Comparison of ENCODE assay signal across 20 cellular contexts in the genomic region with DNA sequence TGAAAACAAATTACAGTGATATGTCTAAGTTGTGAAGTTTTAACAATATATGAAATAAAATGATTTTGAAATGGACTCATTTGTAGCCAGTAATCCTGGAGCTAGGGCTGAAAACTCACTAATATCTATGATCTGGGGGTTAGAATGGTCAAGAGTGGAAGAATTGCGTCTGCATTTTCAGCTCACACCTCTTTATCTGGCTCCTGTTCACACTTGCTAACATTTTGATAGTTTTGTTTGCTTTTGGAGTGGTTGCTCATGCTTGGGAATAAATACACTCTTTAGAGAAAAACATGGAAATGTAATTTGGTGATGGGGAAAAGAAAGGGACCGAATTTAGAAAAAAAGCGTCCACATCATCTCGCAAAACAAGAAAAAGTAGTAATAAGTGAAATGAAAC. TPM values are rescaled to one million over a fixed set of nuclear protein-coding genes. Genes with fewer than 3 reads are reported as not detected.
DNase-seq lines count a peak whose midpoint lies in the region; FAIRE-seq and TF ChIP-seq lines count a peak whose summit lies in the region.
"Had no signal": no experiment of that assay in that cellular context is flagged by ENCODE, and none has a peak within 500 bp of the region (broad histone marks: within the 10 kb centered on the region; RNA-seq: fewer than 3 reads in every experiment).

No MANE protein-coding gene starts in this region.

- CTCF ChIA-PET in Caco-2 (lab: Charles Lee): no interaction called here

- intact Hi-C loops in Caco-2 (cut with micrococcal nuclease; ENCODE audit: unreplicated experiment): no loop called here

- DNase-seq in activated CD8-positive, alpha-beta memory T cell treated with anti-CD3 and anti-CD28 coated beads, Interleukin-2, amount 50 U/mL, for 48 hours: peak; percentile 10
- DNase-seq in activated CD8-positive, alpha-beta memory T cell treated with anti-CD3 and anti-CD28 coated beads, Interleukin-2, amount 50 U/mL, for 4 hours: no peak
- DNase-seq in Caco-2 (no peak), osteocyte (ENCODE audit: extremely low spot score, unreplicated experiment) (no peak), urothelium cell line (ENCODE audit: low spot score) (no peak), hippocampal formation (lab: John Stamatoyannopoulos, UW) (no peak), G401 (ENCODE audit: low spot score) (no peak)
- DNase-seq in activated naive CD8-positive, alpha-beta T cell treated with anti-CD3 and anti-CD28 coated beads for 36 hours: no peak
- DNase-seq: activated CD4-positive, alpha-beta T cell treated with anti-CD3 and anti-CD28 coated beads for 4 hours; amniotic stem cell; DMS153; GDM1; mammary epithelial cell; NCI-H1092; NCI-H187 treated with DMSO at 0.1 percent for 48 hours; NCI-H226; NCI-H774; substantia nigra had no signal

- H3K9me3 Mint-ChIP-seq in Caco-2 (ENCODE audit: unreplicated experiment) (no peaks in the 10 kb centered on the region), osteocyte (ENCODE audit: unreplicated experiment) (no peaks in the 10 kb centered on the region)
- peaks cover 9% of the 10 kb centered on the region for H3K9me3 Mint-ChIP-seq in activated naive CD8-positive, alpha-beta T cell treated with anti-CD3 and anti-CD28 coated beads for 36 hours

- POLR2A ChIA-PET in Caco-2 (lab: Charles Lee): no interaction called here

- BruUV-seq in Caco-2 (replicated peaks; lab: Mats Ljungman, UMichigan): TSS peak; percentile 23

- H3K36me3 ChIP-seq in Caco-2 (ENCODE audit: control insufficient read depth, insufficient read depth, low read length): no peaks in the 10 kb centered on the region

- H3K4me3 Mint-ChIP-seq in Caco-2 (ENCODE audit: unreplicated experiment) (no peak overlapping the region), osteocyte (ENCODE audit: unreplicated experiment) (no peak overlapping the region)
- H3K4me3 Mint-ChIP-seq in activated naive CD8-positive, alpha-beta T cell treated with anti-CD3 and anti-CD28 coated beads for 36 hours: peak overlapping the region; percentile 6

- H3K27ac Mint-ChIP-seq in Caco-2 (ENCODE audit: unreplicated experiment): no peak overlapping the region
- H3K27ac Mint-ChIP-seq in activated naive CD8-positive, alpha-beta T cell treated with anti-CD3 and anti-CD28 coated beads for 36 hours: peak overlapping the region; percentile 95
- H3K27ac Mint-ChIP-seq in osteocyte (ENCODE audit: unreplicated experiment): peak overlapping the region; percentile 29

- H3K9me3 ChIP-seq in Caco-2: no peaks in the 10 kb centered on the region

- H3K36me3 Mint-ChIP-seq in Caco-2 (ENCODE audit: insufficient read depth, unreplicated experiment) (peaks cover 11% of the 10 kb centered on the region), osteocyte (ENCODE audit: unreplicated experiment) (peaks cover 40% of the 10 kb centered on the region)
- peaks cover 72% of the 10 kb centered on the region for H3K36me3 Mint-ChIP-seq in activated naive CD8-positive, alpha-beta T cell treated with anti-CD3 and anti-CD28 coated beads for 36 hours

- in situ Hi-C loops in G401 (cut with HindIII; ENCODE audit: low sequenced_read_pairs): no loop called here

- H3K4me1 ChIP-seq in Caco-2: no peaks in the 10 kb centered on the region

- H3K4me1 Mint-ChIP-seq in Caco-2 (ENCODE audit: low read depth, unreplicated experiment) (no peaks in the 10 kb centered on the region), osteocyte (ENCODE audit: unreplicated experiment) (peaks cover 20% of the 10 kb centered on the region)
- peaks cover 42% of the 10 kb centered on the region for H3K4me1 Mint-ChIP-seq in activated naive CD8-positive, alpha-beta T cell treated with anti-CD3 and anti-CD28 coated beads for 36 hours

- no peak overlapping the region for H3K4me3 ChIP-seq in Caco-2 (ENCODE audit: low read depth, low read length)

- FAIRE-seq in urothelium cell line (lab: Jason Lieb, UNC): no peak
- FAIRE-seq: endometrium, TTC549 had no signal

- TF ChIP-seq CTCF in Caco-2 (IDR thresholded peaks at IDR 0.05; ENCODE audit: insufficient read depth in 1 of 2, low read depth in 1 of 2, low read length in 1 of 2, severe bottlenecking in 1 of 2, unreplicated experiment in 1 of 2) (no peak), osteocyte (IDR thresholded peaks at IDR 0.05) (no peak)

- H3K27me3 ChIP-seq in Caco-2 (replicated peaks; ENCODE audit: control insufficient read depth, insufficient read depth, low read length): no peaks in the 10 kb centered on the region

- H3K27me3 Mint-ChIP-seq in Caco-2 (ENCODE audit: insufficient read depth, unreplicated experiment) (no peaks in the 10 kb centered on the region), osteocyte (ENCODE audit: unreplicated experiment) (no peaks in the 10 kb centered on the region)
- peaks cover 4% of the 10 kb centered on the region for H3K27me3 Mint-ChIP-seq in activated naive CD8-positive, alpha-beta T cell treated with anti-CD3 and anti-CD28 coated beads for 36 hours

RNA-seq across cellular contexts. Expression of gene UBE2F, which starts 30.7 kb away (rescaled TPM):
- total RNA-seq in Caco-2 (2022) (33.9 and 38.9 TPM in 2 replicates), osteocyte (54.3 and 56.5 TPM in 2 replicates)
- total RNA-seq in activated naive CD8-positive, alpha-beta T cell treated with anti-CD3 and anti-CD28 coated beads for 36 hours: 10 to 100 TPM; 57.9 to 58.9 TPM
- total RNA-seq in G401 (2014; rRNA removed; shearing (Covaris generic)): 86.4 and 143 TPM in 2 replicates
